ENCODE assay signal across 12 cellular contexts in genomic region chr17:36198831-36199465, GRCh38. TPM values are rescaled to one million over a fixed set of nuclear protein-coding genes. Genes with fewer than 3 reads are reported as not detected.
DNase-seq lines count a peak whose midpoint lies in the region; ATAC-seq and TF ChIP-seq lines count a peak whose summit lies in the region.
"Had no signal": no experiment of that assay in that cellular context is flagged by ENCODE, and none has a peak within 500 bp of the region (broad histone marks: within the 10 kb centered on the region; RNA-seq: fewer than 3 reads in every experiment).

No MANE protein-coding gene starts in this region.

- ATAC-seq in GM21423 (IDR thresholded peaks at IDR 0.05; ENCODE audit: unreplicated experiment): peak; percentile 25
- ATAC-seq in left lobe of liver: peak; percentile 43
- no peak for ATAC-seq in foreskin keratinocyte

- H3K27me3 ChIP-seq in WERI-Rb-1 (ENCODE audit: insufficient read depth, low read depth, severe bottlenecking) (no peaks in the 10 kb centered on the region), foreskin keratinocyte (no peaks in the 10 kb centered on the region)

- no peaks in the 10 kb centered on the region for H3K4me1 ChIP-seq in foreskin keratinocyte

- H3K4me3 ChIP-seq in GM12865 (ENCODE audit: low read depth, low read length) (no peak overlapping the region), WERI-Rb-1 (ENCODE audit: low read depth, low read length) (no peak overlapping the region)

- H3K36me3 ChIP-seq in WERI-Rb-1: no peaks in the 10 kb centered on the region

- H3K27ac ChIP-seq in WERI-Rb-1 (no peak overlapping the region), foreskin keratinocyte (no peak overlapping the region)

- no peaks in the 10 kb centered on the region for H3K9me3 ChIP-seq in WERI-Rb-1 (ENCODE audit: severe bottlenecking)

- TF ChIP-seq CTCF in GM12865 (IDR thresholded peaks at IDR 0.05; ENCODE audit: insufficient read depth, low read depth, low read length, missing control alignments) (no peak), WERI-Rb-1 (IDR thresholded peaks at IDR 0.05; ENCODE audit: low read depth, low read length) (no peak), foreskin keratinocyte (conservative IDR thresholded peaks at IDR 0.05) (no peak)

- DNase-seq in GM12865 (ENCODE audit: low read depth): peak; percentile 78
- DNase-seq in NAMALWA (ENCODE audit: low spot score): peak; percentile 77
- no peak for DNase-seq in left lobe of liver (ENCODE audit: low spot score)
- DNase-seq in NCI-H2029 (lab: John Stamatoyannopoulos, UW): no peak
- no peak for DNase-seq in WERI-Rb-1
- no peak for DNase-seq in foreskin keratinocyte
- no peak for DNase-seq in activated effector memory CD4-positive, alpha-beta T cell treated with Interleukin-2 at 50 U/mL for 16 hours
- DNase-seq: activated gamma-delta T cell, NCI-H2171, SW 1271 had no signal

RNA-seq across cellular contexts. Expression of gene CCL3L1, which starts 2.4 kb away (rescaled TPM):
- total RNA-seq in left lobe of liver (0.38 TPM), foreskin keratinocyte (not detected in 2 replicates)
- polyA plus RNA-seq in foreskin keratinocyte: not detected in 2 replicates
- total RNA-seq: osteoblast had no signal

RNA-seq across cellular contexts. Expression of gene CCL4L2, which starts 11.9 kb away (rescaled TPM):
- total RNA-seq in left lobe of liver (not detected), foreskin keratinocyte (not detected in 2 replicates)
- polyA plus RNA-seq in foreskin keratinocyte: not detected in 2 replicates
- total RNA-seq: osteoblast had no signal

RNA-seq across cellular contexts. Expression of gene TBC1D3B, which starts 22.5 kb away (rescaled TPM):
- total RNA-seq in left lobe of liver: 5.7 TPM
- total RNA-seq in foreskin keratinocyte: 0.81 and 0.85 TPM in 2 replicates
- 0.47 and 0.48 TPM in 2 replicates for polyA plus RNA-seq in foreskin keratinocyte

Comparison
In these comparisons a context has a peak if more than half of its experiments do, and no peak if none do; other contexts are left out.
1. DNase-seq: peak in GM12865 (single experiment) and NAMALWA (single experiment); none in left lobe of liver (single experiment), NCI-H2029 (single experiment), WERI-Rb-1 (single experiment), foreskin keratinocyte (0 of 2) and activated effector memory CD4-positive, alpha-beta T cell treated with Interleukin-2 at 50 U/mL for 16 hours (single experiment).